ENCODE assay signal across 22 cellular contexts in the genomic region with DNA sequence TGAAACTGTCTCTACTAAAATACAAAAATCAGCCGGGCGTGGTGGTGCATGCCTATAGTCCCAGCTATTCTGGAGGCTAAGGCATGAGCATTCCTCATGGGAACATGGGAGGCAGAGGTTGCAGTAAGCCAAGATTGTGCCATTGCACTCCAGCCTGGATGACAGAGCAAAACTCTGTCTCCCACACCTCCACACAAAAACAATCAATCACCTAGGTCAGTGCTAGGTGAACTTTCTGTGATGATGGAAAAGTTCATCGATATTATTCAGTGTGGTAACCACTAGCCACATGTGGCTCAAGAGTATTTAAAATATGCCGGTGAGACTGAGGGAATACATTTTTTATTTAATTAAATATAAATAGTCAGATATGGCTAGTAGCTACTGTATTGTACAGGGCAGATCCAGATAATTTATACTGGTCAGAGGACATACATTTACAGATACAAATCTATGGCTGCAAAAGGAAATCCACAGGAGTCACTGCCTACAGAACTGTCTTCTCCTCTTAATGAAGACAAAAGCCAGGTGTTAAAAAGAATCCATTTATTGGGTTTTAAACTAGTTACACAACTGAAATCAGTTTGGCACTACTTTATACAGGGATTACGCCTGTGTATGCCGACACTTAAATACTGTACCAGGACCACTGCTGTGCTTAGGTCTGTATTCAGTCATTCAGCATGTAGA.
"Had no signal": no experiment of that assay in that cellular context is flagged by ENCODE, and none has a peak within 500 bp of the region (broad histone marks: within the 10 kb centered on the region; RNA-seq: fewer than 3 reads in every experiment).

No MANE protein-coding gene starts in this region.

- H3K4me1 Mint-ChIP-seq: stimulated activated memory B cell treated with anti-CD40 and anti-IgM and Interleukin-4, amounts not matched to agents 10 μg/mL and 1 μg/mL and 100 μg/mL, for 72 hours had no signal

- H3K9me3 ChIP-seq: gastrocnemius medialis, prostate gland, right atrium auricular region, sigmoid colon, spleen, testis, tibial artery had no signal

- H3K9me3 Mint-ChIP-seq: naive thymus-derived CD8-positive, alpha-beta T cell; nephron progenitor cell; stimulated activated memory B cell treated with anti-CD40 and anti-IgM and Interleukin-4, amounts not matched to agents 10 μg/mL and 1 μg/mL and 100 μg/mL, for 72 hours; type B pancreatic cell had no signal

- H3K4me3 ChIP-seq: dorsolateral prefrontal cortex, gastrocnemius medialis, prostate gland, right atrium auricular region, sigmoid colon, skin epidermis, spleen, testis, tibial artery had no signal

- H3K4me1 ChIP-seq: prostate gland, testis had no signal

- H3K27ac ChIP-seq: prostate gland, right atrium auricular region, sigmoid colon, skin epidermis, spleen, testis, tibial artery had no signal

- H3K27me3 Mint-ChIP-seq: naive thymus-derived CD8-positive, alpha-beta T cell; stimulated activated memory B cell treated with anti-CD40 and anti-IgM and Interleukin-4, amounts not matched to agents 10 μg/mL and 1 μg/mL and 100 μg/mL, for 72 hours; type B pancreatic cell had no signal

- DNase-seq: dorsolateral prefrontal cortex; effector CD4-positive, alpha-beta T cell; foreskin fibroblast; gastrocnemius medialis; head of caudate nucleus; mesendoderm; midbrain; naive thymus-derived CD8-positive, alpha-beta T cell; nephron progenitor cell; nucleus accumbens; sigmoid colon; spleen; stimulated activated CD4-positive, alpha-beta T cell treated with anti-CD3 and anti-CD28 coated beads, Interleukin-4, amount 100 ng/mL, for 4 hours; stimulated activated naive CD8-positive, alpha-beta T cell treated with anti-CD3 and anti-CD28 coated beads, Interleukin-15, Interleukin-2, amounts not matched to agents 100 U/mL and 50 U/mL, for 24 hours; substantia nigra; testis; tibial artery had no signal

- H3K4me3 Mint-ChIP-seq: naive thymus-derived CD8-positive, alpha-beta T cell; nephron progenitor cell; stimulated activated memory B cell treated with anti-CD40 and anti-IgM and Interleukin-4, amounts not matched to agents 10 μg/mL and 1 μg/mL and 100 μg/mL, for 72 hours; type B pancreatic cell had no signal

- ATAC-seq: naive thymus-derived CD8-positive, alpha-beta T cell; stimulated activated memory B cell treated with anti-CD40 and anti-IgM and Interleukin-4, amounts not matched to agents 10 μg/mL and 1 μg/mL and 100 μg/mL, for 72 hours; stimulated activated naive CD8-positive, alpha-beta T cell treated with anti-CD3 and anti-CD28 coated beads, Interleukin-15, Interleukin-2, amounts not matched to agents 100 U/mL and 50 U/mL, for 24 hours had no signal

- H3K27me3 ChIP-seq: dorsolateral prefrontal cortex, gastrocnemius medialis, right atrium auricular region, sigmoid colon, spleen, testis, tibial artery had no signal

- H3K27ac Mint-ChIP-seq: stimulated activated memory B cell treated with anti-CD40 and anti-IgM and Interleukin-4, amounts not matched to agents 10 μg/mL and 1 μg/mL and 100 μg/mL, for 72 hours had no signal

- H3K36me3 ChIP-seq: prostate gland had no signal
